In the genomic region with DNA sequence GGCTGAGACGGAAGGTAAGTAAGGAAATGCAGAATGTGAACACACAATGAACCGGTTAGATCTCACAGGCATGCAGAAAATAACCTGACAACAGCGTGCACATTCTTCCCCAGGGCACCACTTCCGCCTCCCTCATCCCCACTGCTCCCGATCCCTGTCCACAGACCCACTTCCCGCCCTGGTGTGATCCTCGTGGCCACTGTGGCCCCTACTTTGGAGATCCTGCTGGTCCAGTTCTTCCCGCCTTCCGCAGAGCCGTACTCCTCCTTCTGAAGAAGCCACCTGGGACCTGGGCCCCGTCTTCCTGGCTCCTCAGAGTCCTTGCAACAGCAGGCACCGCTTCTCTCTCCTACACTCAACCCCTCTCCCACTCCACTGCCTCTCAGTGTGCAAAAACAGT, we compare ENCODE assay signal across 21 cellular contexts. TPM values are rescaled to one million over a fixed set of nuclear protein-coding genes. Genes with fewer than 3 reads are reported as not detected.
DNase-seq lines count a peak whose midpoint lies in the region; ATAC-seq and TF ChIP-seq lines count a peak whose summit lies in the region.
"Had no signal": no experiment of that assay in that cellular context is flagged by ENCODE, and none has a peak within 500 bp of the region (broad histone marks: within the 10 kb centered on the region; RNA-seq: fewer than 3 reads in every experiment).

No MANE protein-coding gene starts in this region.

- DNase-seq in right atrium auricular region (ENCODE audit: low spot score) (peak; percentile 11), left ventricle myocardium inferior (no peak), hypothalamus (lab: John Stamatoyannopoulos, UW) (no peak), T1000 (lab: John Stamatoyannopoulos, UW) (no peak), NK-92 (lab: John Stamatoyannopoulos, UW; ENCODE audit: unreplicated experiment) (no peak), epidermal melanocyte (ENCODE audit: insufficient read length, low spot score) (no peak)
- DNase-seq in activated naive CD8-positive, alpha-beta T cell treated with anti-CD3 and anti-CD28 coated beads, Interleukin-2, amount 50 U/mL, for 24 hours, result no peak
- no peak for DNase-seq in naive thymus-derived CD4-positive, alpha-beta T cell
- DNase-seq: activated CD4-positive, alpha-beta T cell treated with anti-CD3 and anti-CD28 coated beads, Interleukin-2, amount 50 U/mL, for 4 hours; activated naive CD4-positive, alpha-beta T cell treated with anti-CD3 and anti-CD28 coated beads for 36 hours; activated T-cell treated with anti-CD3 and anti-CD28 coated beads for 4 hours; body of pancreas; DND-41; heart right ventricle; NCI-H2029 treated with DMSO at 0.1 percent for 48 hours; NCI-H446 treated with DMSO at 0.1 percent for 48 hours; RPMI8226; stimulated activated CD4-positive, alpha-beta T cell treated with anti-CD3 and anti-CD28 coated beads, Interleukin-4, amount 100 ng/mL, for 24 hours; uterus had no signal

- POLR2A ChIA-PET in naive thymus-derived CD4-positive, alpha-beta T cell (lab: Charles Lee), result interaction anchor here (0.7 kb wide), 1 partner anchor 191 kb away, joined by 4 read pairs; no protein-coding TSS in a partner anchor

- no peak for ATAC-seq in activated naive CD8-positive, alpha-beta T cell treated with anti-CD3 and anti-CD28 coated beads, Interleukin-2, amount 50 U/mL, for 24 hours
- ATAC-seq in naive thymus-derived CD4-positive, alpha-beta T cell, result no peak
- ATAC-seq: body of pancreas, heart right ventricle had no signal

- H3K27ac Mint-ChIP-seq in activated naive CD8-positive, alpha-beta T cell treated with anti-CD3 and anti-CD28 coated beads, Interleukin-2, amount 50 U/mL, for 24 hours, result peak overlapping the region; percentile 23
- peak overlapping the region in 2 of 9 donors; percentile 53 to 85 for H3K27ac Mint-ChIP-seq in naive thymus-derived CD4-positive, alpha-beta T cell
- H3K27ac Mint-ChIP-seq: activated naive CD4-positive, alpha-beta T cell treated with anti-CD3 and anti-CD28 coated beads for 36 hours had no signal

- H3K27ac ChIP-seq in right atrium auricular region, result no peak overlapping the region
- H3K27ac ChIP-seq in left ventricle myocardium inferior (replicated peaks), result no peak overlapping the region
- no peak overlapping the region for H3K27ac ChIP-seq in naive thymus-derived CD4-positive, alpha-beta T cell (ENCODE audit: low read depth, low read length)

- peaks cover 2% of the 10 kb centered on the region for H3K36me3 ChIP-seq in right atrium auricular region
- peaks cover 12% of the 10 kb centered on the region for H3K36me3 ChIP-seq in left ventricle myocardium inferior
- H3K36me3 ChIP-seq in naive thymus-derived CD4-positive, alpha-beta T cell (ENCODE audit: control insufficient read depth in 2 of 3, insufficient read depth in 3 of 3, low read length in 3 of 3), result peaks cover 0 to 5% (median 0%) of the 10 kb centered on the region in 3 experiments
- H3K36me3 ChIP-seq: uterus had no signal

- peaks cover 0 to 18% of the 10 kb centered on the region in 2 donors for H3K4me1 ChIP-seq in right atrium auricular region
- peaks cover 40% of the 10 kb centered on the region for H3K4me1 ChIP-seq in left ventricle myocardium inferior
- peaks cover 6 to 9% of the 10 kb centered on the region in 2 donors for H3K4me1 ChIP-seq in naive thymus-derived CD4-positive, alpha-beta T cell (ENCODE audit: control insufficient read depth in 2 of 2, insufficient read depth in 2 of 2, low read length in 2 of 2)
- H3K4me1 ChIP-seq: uterus had no signal

- H3K27me3 ChIP-seq in right atrium auricular region (no peaks in the 10 kb centered on the region), left ventricle myocardium inferior (ENCODE audit: low read depth) (no peaks in the 10 kb centered on the region)
- H3K27me3 ChIP-seq in naive thymus-derived CD4-positive, alpha-beta T cell (ENCODE audit: control insufficient read depth in 2 of 2, insufficient read depth in 2 of 2, low read length in 2 of 2), result no peaks in the 10 kb centered on the region
- H3K27me3 ChIP-seq: body of pancreas, heart right ventricle, uterus had no signal

- H3K9me3 Mint-ChIP-seq in activated naive CD8-positive, alpha-beta T cell treated with anti-CD3 and anti-CD28 coated beads, Interleukin-2, amount 50 U/mL, for 24 hours, result no peaks in the 10 kb centered on the region
- no peaks in the 10 kb centered on the region for H3K9me3 Mint-ChIP-seq in naive thymus-derived CD4-positive, alpha-beta T cell
- H3K9me3 Mint-ChIP-seq: activated naive CD4-positive, alpha-beta T cell treated with anti-CD3 and anti-CD28 coated beads for 36 hours had no signal

- TF ChIP-seq CTCF in right atrium auricular region (IDR thresholded peaks at IDR 0.05) (no peak), left ventricle myocardium inferior (IDR thresholded peaks at IDR 0.05; ENCODE audit: borderline replicate concordance) (no peak)

- CTCF ChIA-PET in naive thymus-derived CD4-positive, alpha-beta T cell (lab: Charles Lee), result interaction anchor here (1.1 to 5.2 kb wide), 2 partner anchors 12 to 120 kb away, joined by 3 to 41 read pairs; no protein-coding TSS in a partner anchor

- peaks cover 10% of the 10 kb centered on the region for H3K4me1 Mint-ChIP-seq in activated naive CD8-positive, alpha-beta T cell treated with anti-CD3 and anti-CD28 coated beads, Interleukin-2, amount 50 U/mL, for 24 hours
- peaks cover 10 to 36% (median 24%) of the 10 kb centered on the region in 7 donors for H3K4me1 Mint-ChIP-seq in naive thymus-derived CD4-positive, alpha-beta T cell

- H3K36me3 Mint-ChIP-seq in activated naive CD8-positive, alpha-beta T cell treated with anti-CD3 and anti-CD28 coated beads, Interleukin-2, amount 50 U/mL, for 24 hours (ENCODE audit: low read depth), result no peaks in the 10 kb centered on the region
- peaks cover 0 to 6% (median 0%) of the 10 kb centered on the region in 5 donors for H3K36me3 Mint-ChIP-seq in naive thymus-derived CD4-positive, alpha-beta T cell

- intact Hi-C loops in left ventricle myocardium inferior (cut with micrococcal nuclease), result no loop called here
- intact Hi-C loops in naive thymus-derived CD4-positive, alpha-beta T cell (cut with micrococcal nuclease), result no loop called here

- no peak overlapping the region for H3K4me3 Mint-ChIP-seq in activated naive CD8-positive, alpha-beta T cell treated with anti-CD3 and anti-CD28 coated beads, Interleukin-2, amount 50 U/mL, for 24 hours
- peak overlapping the region in 6 of 10 donors; percentile 7 to 94 (median 70) for H3K4me3 Mint-ChIP-seq in naive thymus-derived CD4-positive, alpha-beta T cell

- H3K9me3 ChIP-seq in right atrium auricular region (no peaks in the 10 kb centered on the region), left ventricle myocardium inferior (replicated peaks) (no peaks in the 10 kb centered on the region)
- H3K9me3 ChIP-seq in naive thymus-derived CD4-positive, alpha-beta T cell (ENCODE audit: control insufficient read depth in 2 of 3, low read length in 3 of 3), result no peaks in the 10 kb centered on the region
- H3K9me3 ChIP-seq: body of pancreas, heart right ventricle, uterus had no signal

- peaks cover 13% of the 10 kb centered on the region for H3K27me3 Mint-ChIP-seq in activated naive CD8-positive, alpha-beta T cell treated with anti-CD3 and anti-CD28 coated beads, Interleukin-2, amount 50 U/mL, for 24 hours
- peaks cover 0 to 38% (median 0%) of the 10 kb centered on the region in 5 donors for H3K27me3 Mint-ChIP-seq in naive thymus-derived CD4-positive, alpha-beta T cell

- H3K4me3 ChIP-seq in right atrium auricular region (no peak overlapping the region), left ventricle myocardium inferior (no peak overlapping the region)
- no peak overlapping the region for H3K4me3 ChIP-seq in naive thymus-derived CD4-positive, alpha-beta T cell (ENCODE audit: low read length)
- H3K4me3 ChIP-seq: body of pancreas had no signal

RNA-seq across cellular contexts. Expression of a gene that starts 1.4 kb away (rescaled TPM):
- total RNA-seq in right atrium auricular region, result 10 to 100 TPM; 24.6 to 52.6 TPM
- total RNA-seq in left ventricle myocardium inferior, result 36.8 TPM
- 10 to 100 TPM; 14.2 to 28.4 (median 16.1) TPM for total RNA-seq in naive thymus-derived CD4-positive, alpha-beta T cell
- polyA plus RNA-seq in naive thymus-derived CD4-positive, alpha-beta T cell, result 10 to 100 TPM in 1 of 2 donors, 1 to 10 TPM in 1; 3.1 to 15.0 TPM

RNA-seq across cellular contexts. Expression of a gene that starts 13.3 kb away (rescaled TPM):
- total RNA-seq in right atrium auricular region (10 to 100 TPM; 31.7 to 53.8 TPM), left ventricle myocardium inferior (67.3 TPM)
- total RNA-seq in naive thymus-derived CD4-positive, alpha-beta T cell, result 100 to 1,000 TPM in 3 of 5 experiments, 10 to 100 TPM in 2; 52.2 to 201 (median 109) TPM
- 10 to 100 TPM; 64.6 to 72.2 TPM for polyA plus RNA-seq in naive thymus-derived CD4-positive, alpha-beta T cell

RNA-seq across cellular contexts. Expression of a gene that starts 33.1 kb away (rescaled TPM):
- total RNA-seq in right atrium auricular region, result 10 to 100 TPM in 1 of 2 donors, not detected in 1; 21.6 TPM
- total RNA-seq in left ventricle myocardium inferior, result not detected
- total RNA-seq in naive thymus-derived CD4-positive, alpha-beta T cell, result 10 to 100 TPM in 2 of 5 experiments, not detected in 3; 45.9 to 83.6 TPM
- 10 to 100 TPM in 1 of 2 donors, not detected in 1; 62.4 TPM for polyA plus RNA-seq in naive thymus-derived CD4-positive, alpha-beta T cell
- total RNA-seq: activated naive CD4-positive, alpha-beta T cell treated with anti-CD3 and anti-CD28 coated beads for 36 hours; lung microvascular endothelial cell; pulmonary artery endothelial cell had no signal

RNA-seq across cellular contexts. Expression of a gene that starts 34.9 kb away (rescaled TPM):
- 10 to 100 TPM; 16.1 to 17.9 TPM for total RNA-seq in right atrium auricular region
- total RNA-seq in left ventricle myocardium inferior, result 12.9 TPM
- 100 to 1,000 TPM in 3 of 5 experiments, 10 to 100 TPM in 2; 82.8 to 403 (median 119) TPM for total RNA-seq in naive thymus-derived CD4-positive, alpha-beta T cell
- polyA plus RNA-seq in naive thymus-derived CD4-positive, alpha-beta T cell, result 10 to 100 TPM; 26.2 to 51.7 TPM

RNA-seq across cellular contexts. Expression of a gene that starts 35.1 kb away (rescaled TPM):
- total RNA-seq in right atrium auricular region (under 1 TPM in 1 of 2 donors, not detected in 1; 0.59 TPM), left ventricle myocardium inferior (not detected)
- total RNA-seq in naive thymus-derived CD4-positive, alpha-beta T cell, result under 1 TPM in 1 of 5 experiments, not detected in 4; 0.39 TPM
- polyA plus RNA-seq in naive thymus-derived CD4-positive, alpha-beta T cell, result not detected
- total RNA-seq: body of pancreas, heart right ventricle, uterus had no signal
